In genomic region chr22:31898911-31899310, GRCh38 we compare ENCODE assay signal across 2 cellular contexts.
TF ChIP-seq lines count a peak whose summit lies in the region.

No MANE protein-coding gene starts in this region.

TF ChIP-seq in HepG2, 621 proteins besides CTCF, POLR2A, EP300 and RAD21:
- TF ChIP-seq RFX1 (IDR thresholded peaks at IDR 0.05) (peak; percentile 25; the same call in 1 of the 2 replicates), ATF1 (CRISPR knock-in tag; IDR thresholded peaks at IDR 0.05) (no peak)

TF ChIP-seq in neural cell, 6 proteins besides CTCF, POLR2A, EP300 and RAD21:
- no peak for TF ChIP-seq POLR2AphosphoS5 (IDR thresholded peaks at IDR 0.05)
- TF ChIP-seq EZH2 (IDR thresholded peaks at IDR 0.05; ENCODE audit: borderline replicate concordance, insufficient read depth, low read length, poor library complexity, severe bottlenecking), result no peak
- no peak for TF ChIP-seq MXI1 (conservative IDR thresholded peaks at IDR 0.05; ENCODE audit: poor library complexity, severe bottlenecking)
- peak; percentile 41 for TF ChIP-seq SMC3 (conservative IDR thresholded peaks at IDR 0.05; ENCODE audit: poor library complexity)
